In genomic region chr15:60548101-60548500, GRCh38 we compare ENCODE assay signal across 9 cellular contexts.
DNase-seq lines count a peak whose midpoint lies in the region; ATAC-seq, FAIRE-seq and TF ChIP-seq lines count a peak whose summit lies in the region.
"Had no signal": no experiment of that assay in that cellular context is flagged by ENCODE, and none has a peak within 500 bp of the region (broad histone marks: within the 10 kb centered on the region; RNA-seq: fewer than 3 reads in every experiment).

No MANE protein-coding gene starts in this region.

- WGBS in small intestine, 3 donors: 73 to 89% (median 74%) methylated on average over 7 of the region's 7 CpGs
- no CpG with 5 or more reads among the region's 7 CpGs for WGBS in H9 (ENCODE audit: extremely low coverage, insufficient read length, low lambda C conversion rate)
- 98 to 99% methylated on average over 7 of the region's 7 CpGs for WGBS in GM23248 (ENCODE audit: low coverage in 1 of 2, low lambda C conversion rate in 2 of 2, missing lambda C conversion rate in 2 of 2), 2 experiments

- H3K9ac ChIP-seq in H9 (ENCODE audit: extremely low read depth, insufficient read length, low read length) (no peak overlapping the region), GM23248 (no peak overlapping the region)

- H2AK5ac ChIP-seq in H9 (ENCODE audit: insufficient read length, low read length): no peak overlapping the region

- H3K23me2 ChIP-seq in H9 (ENCODE audit: insufficient read length, low read depth, low read length, poor library complexity, severe bottlenecking): no peaks in the 10 kb centered on the region

- FAIRE-seq in small intestine (lab: Jason Lieb, UNC): no peak

- no peaks in the 10 kb centered on the region for H3K27me3 ChIP-seq in small intestine (ENCODE audit: control insufficient read depth in 2 of 2, insufficient read depth in 2 of 2, low read length in 2 of 2)
- H3K27me3 ChIP-seq in H9 (ENCODE audit: insufficient read depth, low read length): no peaks in the 10 kb centered on the region
- no peaks in the 10 kb centered on the region for H3K27me3 ChIP-seq in GM23248 (replicated peaks; ENCODE audit: insufficient read depth)
- H3K27me3 ChIP-seq: upper lobe of left lung had no signal

- peak overlapping the region; percentile 65 for H3K4me3 Mint-ChIP-seq in activated CD4-positive, alpha-beta memory T cell treated with anti-CD3 and anti-CD28 coated beads, Interleukin-2, amount 10 ng/mL, durations not matched to agents 7 days and 5 days
- no peak overlapping the region for H3K4me3 Mint-ChIP-seq in H9
- H3K4me3 Mint-ChIP-seq in MCF 10A (ENCODE audit: unreplicated experiment): no peak overlapping the region

- peak; percentile 47 for ATAC-seq in GM18870 (IDR thresholded peaks at IDR 0.05; ENCODE audit: unreplicated experiment)
- peak; percentile 88 for ATAC-seq in HG02885 (IDR thresholded peaks at IDR 0.05; ENCODE audit: poor library complexity, unreplicated experiment)

- H3K9me3 ChIP-seq in small intestine (ENCODE audit: control insufficient read depth, low read depth): no peaks in the 10 kb centered on the region
- no peaks in the 10 kb centered on the region for H3K9me3 ChIP-seq in H9 (ENCODE audit: control insufficient read depth, low read depth, low read length)
- no peaks in the 10 kb centered on the region for H3K9me3 ChIP-seq in GM23248 (ENCODE audit: low read depth)
- H3K9me3 ChIP-seq: upper lobe of left lung had no signal

- peak overlapping the region; percentile 95 for H3K27ac Mint-ChIP-seq in activated CD4-positive, alpha-beta memory T cell treated with anti-CD3 and anti-CD28 coated beads, Interleukin-2, amount 10 ng/mL, durations not matched to agents 7 days and 5 days
- H3K27ac Mint-ChIP-seq in H9 (no peak overlapping the region; a peak in 1 of 7 replicates), MCF 10A (ENCODE audit: low read depth, unreplicated experiment) (no peak overlapping the region)

- H3K27me3 Mint-ChIP-seq in activated CD4-positive, alpha-beta memory T cell treated with anti-CD3 and anti-CD28 coated beads, Interleukin-2, amount 10 ng/mL, durations not matched to agents 7 days and 5 days: no peaks in the 10 kb centered on the region
- H3K27me3 Mint-ChIP-seq in H9 (ENCODE audit: low read depth): no peaks in the 10 kb centered on the region; the same call in 1 of the 2 replicates
- no peaks in the 10 kb centered on the region for H3K27me3 Mint-ChIP-seq in MCF 10A (ENCODE audit: insufficient read depth, unreplicated experiment)

- no peak overlapping the region for H4K5ac ChIP-seq in H9 (ENCODE audit: insufficient read length, low read depth, low read length)

- no peak overlapping the region for H3K18ac ChIP-seq in H9 (ENCODE audit: insufficient read length, low read depth, low read length)

- no peaks in the 10 kb centered on the region for H3K79me2 ChIP-seq in H9 (ENCODE audit: insufficient read depth, low read length)
- peaks cover 15% of the 10 kb centered on the region for H3K79me2 ChIP-seq in GM23248 (ENCODE audit: insufficient read depth)

- H4K20me1 ChIP-seq in H9 (ENCODE audit: control insufficient read depth, insufficient read depth, insufficient read length): no peaks in the 10 kb centered on the region
- no peaks in the 10 kb centered on the region for H4K20me1 ChIP-seq in GM23248 (ENCODE audit: insufficient read depth)

- no peak overlapping the region for H2BK5ac ChIP-seq in H9 (ENCODE audit: insufficient read length, low read length)

- no peak overlapping the region for H2BK15ac ChIP-seq in H9 (ENCODE audit: low read depth, low read length)

- no peaks in the 10 kb centered on the region for H3K9me2 ChIP-seq in GM23248 (ENCODE audit: insufficient read depth)

- no peak overlapping the region for H2BK120ac ChIP-seq in H9 (ENCODE audit: low read depth, low read length, poor library complexity, severe bottlenecking)

- peaks cover 96% of the 10 kb centered on the region for H3K4me1 Mint-ChIP-seq in activated CD4-positive, alpha-beta memory T cell treated with anti-CD3 and anti-CD28 coated beads, Interleukin-2, amount 10 ng/mL, durations not matched to agents 7 days and 5 days
- H3K4me1 Mint-ChIP-seq in H9 (peaks cover 46 to 47% of the 10 kb centered on the region in 2 experiments), MCF 10A (ENCODE audit: insufficient read depth, unreplicated experiment) (no peaks in the 10 kb centered on the region)

- H3K4me1 ChIP-seq in small intestine (ENCODE audit: control insufficient read depth in 2 of 2, insufficient read depth in 1 of 2, low read depth in 1 of 2, low read length in 1 of 2) (peaks cover 0 to 3% of the 10 kb centered on the region in 2 donors), H9 (ENCODE audit: insufficient read depth, low read length) (peaks cover 8% of the 10 kb centered on the region), GM23248 (ENCODE audit: insufficient read depth) (no peaks in the 10 kb centered on the region)

- H3K36me3 ChIP-seq in small intestine (ENCODE audit: control insufficient read depth in 2 of 2, insufficient read depth in 2 of 2, low read length in 2 of 2) (no peaks in the 10 kb centered on the region), GM23248 (ENCODE audit: low read depth) (no peaks in the 10 kb centered on the region)
- H3K36me3 ChIP-seq: upper lobe of left lung had no signal

- TF ChIP-seq CTCF in H9 (conservative IDR thresholded peaks at IDR 0.05) (no peak), MCF 10A (IDR thresholded peaks at IDR 0.05; ENCODE audit: unreplicated experiment) (no peak)

- no peak overlapping the region for H3K56ac ChIP-seq in H9 (ENCODE audit: insufficient read length, low read depth, low read length)

- POLR2A ChIA-PET in activated CD4-positive, alpha-beta memory T cell treated with anti-CD3 and anti-CD28 coated beads, Interleukin-2, amount 10 ng/mL, durations not matched to agents 7 days and 5 days (lab: Charles Lee): interaction anchor here (0.8 to 12.8 kb wide), 5 partner anchors 27 to 544 kb away, joined by 3 to 678 read pairs (median 4); partner anchors contain the start of genes ANXA2 and FOXB1
- POLR2A ChIA-PET in MCF 10A (lab: Yijun Ruan, JAX): no interaction called here

- no peak overlapping the region for H3K4ac ChIP-seq in H9 (ENCODE audit: low read depth, low read length)

- intact Hi-C loops in MCF 10A (cut with micrococcal nuclease): no loop called here

- peak; percentile 60 for DNase-seq in activated CD4-positive, alpha-beta memory T cell treated with anti-CD3 and anti-CD28 coated beads, Interleukin-2, amount 10 ng/mL, durations not matched to agents 7 days and 5 days
- DNase-seq in small intestine (peak; percentile 39), GDM1 (lab: John Stamatoyannopoulos, UW) (no peak), H9 (no peak), GM23248 (no peak), MCF 10A (ENCODE audit: unreplicated experiment) (no peak)
- DNase-seq: upper lobe of left lung had no signal

- no peak overlapping the region for H4K8ac ChIP-seq in H9 (replicated peaks; ENCODE audit: insufficient read length, low read depth, low read length)

- H3K4me3 ChIP-seq in small intestine (ENCODE audit: low read depth in 1 of 2, low read length in 2 of 2): no peak overlapping the region
- H3K4me3 ChIP-seq in GM23248: no peak overlapping the region
- H3K4me3 ChIP-seq: upper lobe of left lung had no signal

- no peaks in the 10 kb centered on the region for H3F3A ChIP-seq in GM23248 (ENCODE audit: insufficient read depth)

- CTCF ChIA-PET in activated CD4-positive, alpha-beta memory T cell treated with anti-CD3 and anti-CD28 coated beads, Interleukin-2, amount 10 ng/mL, durations not matched to agents 7 days and 5 days (lab: Charles Lee): interaction anchor here (0.9 to 7.9 kb wide), 7 partner anchors 17 to 40 kb away, joined by 3 to 55 read pairs (median 5); no protein-coding TSS in a partner anchor
- CTCF ChIA-PET in MCF 10A (lab: Yijun Ruan, JAX): interaction anchor here (1.0 kb wide), 1 partner anchor 21 kb away, joined by 4 read pairs; no protein-coding TSS in a partner anchor

- no peak overlapping the region for H3K14ac ChIP-seq in H9 (ENCODE audit: insufficient read depth, low read length)

- H3K79me1 ChIP-seq in H9 (ENCODE audit: insufficient read depth, low read depth, low read length, poor library complexity, severe bottlenecking): no peaks in the 10 kb centered on the region

- no TSS peak for BruUV-seq in MCF 10A (replicated peaks; lab: Mats Ljungman, UMichigan)

- H2AFZ ChIP-seq in H9 (ENCODE audit: low read length): no peak overlapping the region
- H2AFZ ChIP-seq in GM23248: no peak overlapping the region

- in situ Hi-C loops in GM23248 (cut with MboI): no loop called here

- H3K23ac ChIP-seq in H9 (ENCODE audit: insufficient read length, low read depth, low read length): no peak overlapping the region

- H3T11ph ChIP-seq in H9 (ENCODE audit: low read length): no peak overlapping the region

- H3K9me3 Mint-ChIP-seq in activated CD4-positive, alpha-beta memory T cell treated with anti-CD3 and anti-CD28 coated beads, Interleukin-2, amount 10 ng/mL, durations not matched to agents 7 days and 5 days: no peaks in the 10 kb centered on the region
- H3K9me3 Mint-ChIP-seq in H9 (no peaks in the 10 kb centered on the region), MCF 10A (ENCODE audit: unreplicated experiment) (no peaks in the 10 kb centered on the region)

- H4K91ac ChIP-seq in H9 (ENCODE audit: insufficient read length, low read depth, low read length): no peak overlapping the region

- no peak overlapping the region for H2BK20ac ChIP-seq in H9 (ENCODE audit: low read depth, low read length, poor library complexity, severe bottlenecking)

- H3K4me2 ChIP-seq in H9 (ENCODE audit: insufficient read depth, insufficient read length, low read length) (no peak overlapping the region), GM23248 (ENCODE audit: unreplicated experiment) (no peak overlapping the region)

- H3K36me3 Mint-ChIP-seq in activated CD4-positive, alpha-beta memory T cell treated with anti-CD3 and anti-CD28 coated beads, Interleukin-2, amount 10 ng/mL, durations not matched to agents 7 days and 5 days (ENCODE audit: low read depth): peaks cover 37% of the 10 kb centered on the region
- H3K36me3 Mint-ChIP-seq in H9 (ENCODE audit: insufficient read depth in 1 of 3, low read depth in 3 of 3) (no peaks in the 10 kb centered on the region), MCF 10A (ENCODE audit: insufficient read depth, unreplicated experiment) (no peaks in the 10 kb centered on the region)

- no peak overlapping the region for H2BK12ac ChIP-seq in H9 (ENCODE audit: insufficient read length, low read depth, low read length)

- peak overlapping the region; percentile 24 to 76 for H3K27ac ChIP-seq in small intestine (ENCODE audit: low read depth in 1 of 2, low read length in 1 of 2)
- no peak overlapping the region for H3K27ac ChIP-seq in H9 (ENCODE audit: insufficient read length, low read depth, low read length)
- no peak overlapping the region for H3K27ac ChIP-seq in GM23248
- H3K27ac ChIP-seq: upper lobe of left lung had no signal

Comparison
In these comparisons a context has a peak if more than half of its experiments do, and no peak if none do; other contexts are left out.
1. DNase-seq: peak in activated CD4-positive, alpha-beta memory T cell treated with anti-CD3 and anti-CD28 coated beads, Interleukin-2, amount 10 ng/mL, durations not matched to agents 7 days and 5 days (single experiment) and small intestine (single experiment); none in GDM1 (single experiment), H9 (single experiment), GM23248 (single experiment) and MCF 10A (single experiment).
2. H3K27ac ChIP-seq: peak in small intestine (2 of 2); none in H9 (single experiment) and GM23248 (single experiment).